Comparison of ENCODE assay signal across 17 cellular contexts in genomic region chr2:131488306-131489205, GRCh38. TPM values are rescaled to one million over a fixed set of nuclear protein-coding genes. Genes with fewer than 3 reads are reported as not detected.
DNase-seq lines count a peak whose midpoint lies in the region; ATAC-seq and TF ChIP-seq lines count a peak whose summit lies in the region.
"Had no signal": no experiment of that assay in that cellular context is flagged by ENCODE, and none has a peak within 500 bp of the region (broad histone marks: within the 10 kb centered on the region; RNA-seq: fewer than 3 reads in every experiment).

No MANE protein-coding gene starts in this region.

- H3K9me3 Mint-ChIP-seq in activated T-cell treated with anti-CD3 and anti-CD28 coated beads, Interleukin-2, amount 50 U/mL, for 72 hours = no peaks in the 10 kb centered on the region
- H3K9me3 Mint-ChIP-seq in activated naive CD4-positive, alpha-beta T cell treated with anti-CD3 and anti-CD28 coated beads, Interleukin-2, amount 50 U/mL, for 72 hours = no peaks in the 10 kb centered on the region
- H3K9me3 Mint-ChIP-seq in nephron progenitor cell = no peaks in the 10 kb centered on the region
- H3K9me3 Mint-ChIP-seq: GM23338 had no signal

- H3K27ac Mint-ChIP-seq in activated T-cell treated with anti-CD3 and anti-CD28 coated beads, Interleukin-2, amount 50 U/mL, for 72 hours = peak overlapping the region; percentile 24
- H3K27ac Mint-ChIP-seq in activated naive CD4-positive, alpha-beta T cell treated with anti-CD3 and anti-CD28 coated beads, Interleukin-2, amount 50 U/mL, for 72 hours = peak overlapping the region; percentile 91 to 93
- H3K27ac Mint-ChIP-seq in nephron progenitor cell = peak overlapping the region; percentile 82
- H3K27ac Mint-ChIP-seq: GM23338 had no signal

- peaks cover 3 to 15% of the 10 kb centered on the region in 2 donors for H3K36me3 Mint-ChIP-seq in activated T-cell treated with anti-CD3 and anti-CD28 coated beads, Interleukin-2, amount 50 U/mL, for 72 hours (ENCODE audit: insufficient read depth in 2 of 2)
- H3K36me3 Mint-ChIP-seq in activated naive CD4-positive, alpha-beta T cell treated with anti-CD3 and anti-CD28 coated beads, Interleukin-2, amount 50 U/mL, for 72 hours = peaks cover 24 to 29% of the 10 kb centered on the region in 2 donors
- H3K36me3 Mint-ChIP-seq in nephron progenitor cell (ENCODE audit: low read depth) = peaks cover 5% of the 10 kb centered on the region

- DNase-seq in activated T-cell treated with anti-CD3 and anti-CD28 coated beads, Interleukin-2, amount 50 U/mL, for 72 hours = no peak
- DNase-seq in activated T-cell treated with anti-CD3 and anti-CD28 coated beads for 4 hours = no peak
- DNase-seq in DMS79 treated with DMSO at 0.1 percent for 48 hours (lab: John Stamatoyannopoulos, UW) = peak; percentile 25
- DNase-seq in activated naive CD4-positive, alpha-beta T cell treated with anti-CD3 and anti-CD28 coated beads, Interleukin-2, amount 50 U/mL, for 72 hours (ENCODE audit: low spot score in 2 of 2) = peak in 1 of 2 donors; percentile 44
- no peak for DNase-seq in nephron progenitor cell
- no peak for DNase-seq in OCI-M1 (lab: John Stamatoyannopoulos, UW)
- no peak for DNase-seq in NCI-H69 (lab: John Stamatoyannopoulos, UW)
- no peak for DNase-seq in glomerular visceral epithelial cell (ENCODE audit: extremely low spot score)
- DNase-seq: central memory CD4-positive, alpha-beta T cell; GF-D8; NCI-H510A treated with DMSO at 0.1 percent for 48 hours; PC-3; sigmoid colon; testis had no signal

- TF ChIP-seq CTCF in nephron progenitor cell (IDR thresholded peaks at IDR 0.05) = no peak

- no peak for ATAC-seq in activated T-cell treated with anti-CD3 and anti-CD28 coated beads, Interleukin-2, amount 50 U/mL, for 72 hours (replicated peaks in 1 of 2)
- ATAC-seq in activated naive CD4-positive, alpha-beta T cell treated with anti-CD3 and anti-CD28 coated beads, Interleukin-2, amount 50 U/mL, for 72 hours = no peak
- ATAC-seq: GM23338, left lobe of liver, PC-3 had no signal

- H3K4me1 Mint-ChIP-seq in activated T-cell treated with anti-CD3 and anti-CD28 coated beads, Interleukin-2, amount 50 U/mL, for 72 hours (ENCODE audit: low read depth) = peaks cover 23% of the 10 kb centered on the region
- peaks cover 37% of the 10 kb centered on the region for H3K4me1 Mint-ChIP-seq in nephron progenitor cell

- H3K27me3 Mint-ChIP-seq in activated T-cell treated with anti-CD3 and anti-CD28 coated beads, Interleukin-2, amount 50 U/mL, for 72 hours (ENCODE audit: low read depth) = no peaks in the 10 kb centered on the region
- H3K27me3 Mint-ChIP-seq in nephron progenitor cell (ENCODE audit: low read depth, poor library complexity) = peaks cover 4% of the 10 kb centered on the region

- H3K4me3 Mint-ChIP-seq in activated T-cell treated with anti-CD3 and anti-CD28 coated beads, Interleukin-2, amount 50 U/mL, for 72 hours = no peak overlapping the region
- H3K4me3 Mint-ChIP-seq in nephron progenitor cell = no peak overlapping the region
- H3K4me3 Mint-ChIP-seq: GM23338 had no signal

RNA-seq across cellular contexts. Expression of gene MZT2A, which starts 3.6 kb away (rescaled TPM):
- total RNA-seq in activated T-cell treated with anti-CD3 and anti-CD28 coated beads, Interleukin-2, amount 50 U/mL, for 72 hours = 100 to 1,000 TPM; 158 to 178 TPM
- 100 to 1,000 TPM in 1 of 2 donors, 10 to 100 TPM in 1; 71.2 to 162 TPM for total RNA-seq in activated naive CD4-positive, alpha-beta T cell treated with anti-CD3 and anti-CD28 coated beads, Interleukin-2, amount 50 U/mL, for 72 hours

RNA-seq across cellular contexts. Expression of gene TUBA3D, which starts 12.6 kb away (rescaled TPM):
- total RNA-seq in activated T-cell treated with anti-CD3 and anti-CD28 coated beads, Interleukin-2, amount 50 U/mL, for 72 hours = not detected
- not detected for total RNA-seq in activated naive CD4-positive, alpha-beta T cell treated with anti-CD3 and anti-CD28 coated beads, Interleukin-2, amount 50 U/mL, for 72 hours
- total RNA-seq: GM23338, osteocyte, PC-3, sigmoid colon had no signal

RNA-seq across cellular contexts. Expression of gene CCDC74A, which starts 39.1 kb away (rescaled TPM):
- 1 to 10 TPM; 2.1 to 4.3 TPM for total RNA-seq in activated T-cell treated with anti-CD3 and anti-CD28 coated beads, Interleukin-2, amount 50 U/mL, for 72 hours
- 1 to 10 TPM; 3.7 to 7.1 TPM for total RNA-seq in activated naive CD4-positive, alpha-beta T cell treated with anti-CD3 and anti-CD28 coated beads, Interleukin-2, amount 50 U/mL, for 72 hours

Comparison
In these comparisons a context has a peak if more than half of its experiments do, and no peak if none do; other contexts are left out.
1. H3K27ac Mint-ChIP-seq: peak in every context shown above with its lines; median percentile 92 in activated naive CD4-positive, alpha-beta T cell treated with anti-CD3 and anti-CD28 coated beads, Interleukin-2, amount 50 U/mL, for 72 hours; 82 in nephron progenitor cell; 24 in activated T-cell treated with anti-CD3 and anti-CD28 coated beads, Interleukin-2, amount 50 U/mL, for 72 hours.